In genomic region chr13:98223741-98224140, GRCh38 we compare ENCODE assay signal across 21 cellular contexts. TPM values are rescaled to one million over a fixed set of nuclear protein-coding genes. Genes with fewer than 3 reads are reported as not detected.
DNase-seq lines count a peak whose midpoint lies in the region; ATAC-seq and TF ChIP-seq lines count a peak whose summit lies in the region.
"Had no signal": no experiment of that assay in that cellular context is flagged by ENCODE, and none has a peak within 500 bp of the region (broad histone marks: within the 10 kb centered on the region; RNA-seq: fewer than 3 reads in every experiment).

No MANE protein-coding gene starts in this region.

- peaks cover 21% of the 10 kb centered on the region for H3K4me1 ChIP-seq in vagina

- DNase-seq in DMS79 treated with DMSO at 0.1 percent for 48 hours (lab: John Stamatoyannopoulos, UW) (peak; percentile 54), NCI-H69 (lab: John Stamatoyannopoulos, UW) (peak; percentile 63), left colon (no peak), progenitor cell of endocrine pancreas (ENCODE audit: low spot score, unreplicated experiment) (no peak), hippocampal formation (lab: John Stamatoyannopoulos, UW) (no peak), vagina (ENCODE audit: extremely low spot score in 2 of 2) (no peak), DMS 273 treated with DMSO at 0.1 percent for 48 hours (lab: John Stamatoyannopoulos, UW) (no peak)
- no peak for DNase-seq in stimulated activated CD4-positive, alpha-beta T cell treated with anti-CD3 and anti-CD28 coated beads, Interleukin-12 subunit alpha, Interleukin-12 subunit beta, amount 100 ng/mL, for 4 hours
- DNase-seq: C1 segment of cervical spinal cord, GDM1, HCEC 1CT, KG1, MV-4-11, NCI-H1436 treated with DMSO at 0.1 percent for 48 hours, NCI-H748 treated with DMSO at 0.1 percent for 48 hours, OCI-M1, Right ventricle myocardium superior, SW 1271 had no signal

- no peaks in the 10 kb centered on the region for H3K9me3 ChIP-seq in vagina

- intact Hi-C loops in left colon (cut with DNase I, micrococcal nuclease): no loop called here
- intact Hi-C loops in vagina (cut with DNase I): no loop called here

- peaks cover 37% of the 10 kb centered on the region for H3K36me3 Mint-ChIP-seq in progenitor cell of endocrine pancreas (ENCODE audit: insufficient read depth)

- no peak for TF ChIP-seq POLR2A in vagina (IDR thresholded peaks at IDR 0.05)

- TF ChIP-seq CTCF in progenitor cell of endocrine pancreas (IDR thresholded peaks at IDR 0.05; ENCODE audit: unreplicated experiment) (no peak), vagina (IDR thresholded peaks at IDR 0.05) (no peak)

- peak overlapping the region; percentile 30 for H3K27ac Mint-ChIP-seq in progenitor cell of endocrine pancreas
- H3K27ac Mint-ChIP-seq: GM23338 had no signal

- peaks cover 10% of the 10 kb centered on the region for H3K9me3 Mint-ChIP-seq in progenitor cell of endocrine pancreas (ENCODE audit: low read depth)
- H3K9me3 Mint-ChIP-seq: GM23338 had no signal

- H3K27ac ChIP-seq in vagina: no peak overlapping the region

- H3K27me3 ChIP-seq in vagina: no peaks in the 10 kb centered on the region

- H3K4me3 ChIP-seq in vagina: no peak overlapping the region
- H3K4me3 ChIP-seq: GM23338 had no signal

- H3K27me3 Mint-ChIP-seq in progenitor cell of endocrine pancreas: no peaks in the 10 kb centered on the region

- H3K4me3 Mint-ChIP-seq in progenitor cell of endocrine pancreas (ENCODE audit: low read depth): no peak overlapping the region
- H3K4me3 Mint-ChIP-seq: GM23338 had no signal

- peaks cover 23% of the 10 kb centered on the region for H3K4me1 Mint-ChIP-seq in progenitor cell of endocrine pancreas (ENCODE audit: low read depth)

- peak; percentile 40 for ATAC-seq in left colon

- H3K36me3 ChIP-seq in vagina: no peaks in the 10 kb centered on the region

RNA-seq across cellular contexts. Expression of gene RNF113B, which starts 46.7 kb away (rescaled TPM):
- total RNA-seq in left colon (not detected), progenitor cell of endocrine pancreas (not detected in 2 replicates), vagina (not detected)
- total RNA-seq: GM23338, HepG2, NCI-H460, Right ventricle myocardium superior had no signal

Comparison
In these comparisons a context has a peak if more than half of its experiments do, and no peak if none do; other contexts are left out.
1. DNase-seq: peak in DMS79 treated with DMSO at 0.1 percent for 48 hours (single experiment) and NCI-H69 (single experiment); none in left colon (0 of 2), progenitor cell of endocrine pancreas (single experiment), hippocampal formation (0 of 2), vagina (0 of 2), DMS 273 treated with DMSO at 0.1 percent for 48 hours (single experiment) and stimulated activated CD4-positive, alpha-beta T cell treated with anti-CD3 and anti-CD28 coated beads, Interleukin-12 subunit alpha, Interleukin-12 subunit beta, amount 100 ng/mL, for 4 hours (single experiment).